ENCODE assay signal across 20 cellular contexts in genomic region chr22:48397531-48398180, GRCh38.
"Had no signal": no experiment of that assay in that cellular context is flagged by ENCODE, and none has a peak within 500 bp of the region (broad histone marks: within the 10 kb centered on the region; RNA-seq: fewer than 3 reads in every experiment).

No MANE protein-coding gene starts in this region.

- H3K27ac Mint-ChIP-seq: dendritic cell treated with granulocyte-macrophage colony-stimulating factor and Interleukin-4, amounts not matched to agents 40 ng/mL and 50 ng/mL, for 4 days; naive thymus-derived CD8-positive, alpha-beta T cell; stimulated activated naive B cell treated with anti-CD40 and anti-IgM and Interleukin-4, amounts not matched to agents 10 μg/mL and 1 μg/mL and 100 μg/mL, for 72 hours had no signal

- DNase-seq: cerebellar nuclear complex; foreskin keratinocyte; kidney; left cardiac atrium; mucosa of descending colon; naive thymus-derived CD8-positive, alpha-beta T cell; nucleus accumbens; stimulated activated CD4-positive, alpha-beta T cell treated with anti-CD3 and anti-CD28 coated beads, Interleukin-2, amount 100 ng/mL, for 24 hours; stimulated activated CD4-positive, alpha-beta T cell treated with anti-CD3 and anti-CD28 coated beads, Interleukin-4, amount 100 ng/mL, for 4 hours; stimulated activated naive B cell treated with anti-CD40 and anti-IgM and Interleukin-4, amounts not matched to agents 10 μg/mL and 1 μg/mL and 100 μg/mL, for 72 hours; stimulated activated naive CD8-positive, alpha-beta T cell treated with anti-CD3 and anti-CD28 coated beads, Interleukin-15, amount 100 ng/mL, for 72 hours; testis; transverse colon had no signal

- H3K79me2 ChIP-seq: hepatocyte, parathyroid adenoma had no signal

- H3K9me3 Mint-ChIP-seq: dendritic cell treated with granulocyte-macrophage colony-stimulating factor and Interleukin-4, amounts not matched to agents 40 ng/mL and 50 ng/mL, for 4 days; naive thymus-derived CD8-positive, alpha-beta T cell; stimulated activated naive B cell treated with anti-CD40 and anti-IgM and Interleukin-4, amounts not matched to agents 10 μg/mL and 1 μg/mL and 100 μg/mL, for 72 hours; stimulated activated naive CD8-positive, alpha-beta T cell treated with anti-CD3 and anti-CD28 coated beads, Interleukin-15, amount 100 ng/mL, for 72 hours had no signal

- H3K4me2 ChIP-seq: hepatocyte had no signal

- H3K4me1 Mint-ChIP-seq: stimulated activated naive B cell treated with anti-CD40 and anti-IgM and Interleukin-4, amounts not matched to agents 10 μg/mL and 1 μg/mL and 100 μg/mL, for 72 hours; stimulated activated naive CD8-positive, alpha-beta T cell treated with anti-CD3 and anti-CD28 coated beads, Interleukin-15, amount 100 ng/mL, for 72 hours had no signal

- ATAC-seq: foreskin keratinocyte; left cardiac atrium; mucosa of descending colon; naive thymus-derived CD8-positive, alpha-beta T cell; sciatic nerve; stimulated activated naive B cell treated with anti-CD40 and anti-IgM and Interleukin-4, amounts not matched to agents 10 μg/mL and 1 μg/mL and 100 μg/mL, for 72 hours; stimulated activated naive CD8-positive, alpha-beta T cell treated with anti-CD3 and anti-CD28 coated beads, Interleukin-15, amount 100 ng/mL, for 72 hours had no signal

- H3K4me3 Mint-ChIP-seq: dendritic cell treated with granulocyte-macrophage colony-stimulating factor and Interleukin-4, amounts not matched to agents 40 ng/mL and 50 ng/mL, for 4 days; naive thymus-derived CD8-positive, alpha-beta T cell; stimulated activated naive B cell treated with anti-CD40 and anti-IgM and Interleukin-4, amounts not matched to agents 10 μg/mL and 1 μg/mL and 100 μg/mL, for 72 hours; stimulated activated naive CD8-positive, alpha-beta T cell treated with anti-CD3 and anti-CD28 coated beads, Interleukin-15, amount 100 ng/mL, for 72 hours had no signal

- H3K36me3 ChIP-seq: prostate gland, transverse colon had no signal

- FAIRE-seq: colon, kidney, urothelium cell line had no signal

- H3K27ac ChIP-seq: foreskin keratinocyte, hepatocyte, parathyroid adenoma, prostate gland, testis, transverse colon had no signal

- H3K9me3 ChIP-seq: mucosa of descending colon, prostate gland, testis, transverse colon had no signal

- H3K4me1 ChIP-seq: foreskin keratinocyte, parathyroid adenoma, prostate gland, testis, transverse colon had no signal

- H3K9ac ChIP-seq: parathyroid adenoma had no signal

- H3K27me3 Mint-ChIP-seq: dendritic cell treated with granulocyte-macrophage colony-stimulating factor and Interleukin-4, amounts not matched to agents 40 ng/mL and 50 ng/mL, for 4 days had no signal

- H3K4me3 ChIP-seq: hepatocyte, mucosa of descending colon, prostate gland, testis, transverse colon had no signal

- H3K27me3 ChIP-seq: foreskin keratinocyte, hepatocyte, testis, transverse colon had no signal

- H2AFZ ChIP-seq: hepatocyte, parathyroid adenoma had no signal

- H3K36me3 Mint-ChIP-seq: naive thymus-derived CD8-positive, alpha-beta T cell; stimulated activated naive B cell treated with anti-CD40 and anti-IgM and Interleukin-4, amounts not matched to agents 10 μg/mL and 1 μg/mL and 100 μg/mL, for 72 hours had no signal
